In genomic region chrX:82816572-82816971, GRCh38 we compare ENCODE assay signal across 17 cellular contexts.
"Had no signal": no experiment of that assay in that cellular context is flagged by ENCODE, and none has a peak within 500 bp of the region (broad histone marks: within the 10 kb centered on the region; RNA-seq: fewer than 3 reads in every experiment).

No MANE protein-coding gene starts in this region.

- H3K9me3 ChIP-seq: upper lobe of left lung had no signal

- H3K27me3 Mint-ChIP-seq: memory B cell; stimulated activated naive CD8-positive, alpha-beta T cell treated with anti-CD3 and anti-CD28 coated beads, Interleukin-15, Interleukin-2, amounts not matched to agents 100 ng/mL and 50 ng/mL, for 24 hours had no signal

- H3K27me3 ChIP-seq: upper lobe of left lung had no signal

- H3K27ac Mint-ChIP-seq: activated CD8-positive, alpha-beta T cell treated with anti-CD3 and anti-CD28 coated beads, Interleukin-2, amount 10 ng/mL, durations not matched to agents 7 days and 5 days; activated T-helper 1 cell treated with anti-CD3 and anti-CD28 coated beads, Interleukin-12 subunit alpha, Interleukin-12 subunit beta, Interleukin-2, Interleukin-4 antibody, amounts not matched to agents 30 ng/mL and 10 ng/mL and 1 ng/mL, durations not matched to agents 14 hours and 24 hours and 36 hours; immature natural killer cell; memory B cell; nephron; stimulated activated naive CD8-positive, alpha-beta T cell treated with anti-CD3 and anti-CD28 coated beads, Interleukin-15, Interleukin-2, amounts not matched to agents 100 ng/mL and 50 ng/mL, for 24 hours; T-cell had no signal

- H3K36me3 Mint-ChIP-seq: immature natural killer cell, memory B cell, T-cell had no signal

- H3K9me3 Mint-ChIP-seq: memory B cell had no signal

- H3K4me1 ChIP-seq: upper lobe of left lung had no signal

- DNase-seq: activated CD8-positive, alpha-beta T cell treated with anti-CD3 and anti-CD28 coated beads, Interleukin-2, amount 10 ng/mL, durations not matched to agents 7 days and 5 days; activated naive CD4-positive, alpha-beta T cell; aorta; cortex of kidney; effector memory CD4-positive, alpha-beta T cell; erythroblast; immature natural killer cell; stimulated activated CD4-positive, alpha-beta T cell treated with anti-CD3 and anti-CD28 coated beads, Interleukin-15, amount 100 ng/mL, for 24 hours; stimulated activated CD4-positive, alpha-beta T cell treated with anti-CD3 and anti-CD28 coated beads, Interleukin-4, amount 100 ng/mL, for 24 hours; T-cell; upper lobe of left lung had no signal

- H3K36me3 ChIP-seq: upper lobe of left lung had no signal

- ATAC-seq: activated CD8-positive, alpha-beta T cell treated with anti-CD3 and anti-CD28 coated beads, Interleukin-2, amount 10 ng/mL, durations not matched to agents 7 days and 5 days; left lobe of liver; T-cell had no signal

- H3K4me3 ChIP-seq: upper lobe of left lung had no signal

- H3K4me3 Mint-ChIP-seq: activated CD8-positive, alpha-beta T cell treated with anti-CD3 and anti-CD28 coated beads, Interleukin-2, amount 10 ng/mL, durations not matched to agents 7 days and 5 days; activated T-helper 1 cell treated with anti-CD3 and anti-CD28 coated beads, Interleukin-12 subunit alpha, Interleukin-12 subunit beta, Interleukin-2, Interleukin-4 antibody, amounts not matched to agents 30 ng/mL and 10 ng/mL and 1 ng/mL, durations not matched to agents 14 hours and 24 hours and 36 hours; immature natural killer cell; memory B cell; nephron; stimulated activated naive CD8-positive, alpha-beta T cell treated with anti-CD3 and anti-CD28 coated beads, Interleukin-15, Interleukin-2, amounts not matched to agents 100 ng/mL and 50 ng/mL, for 24 hours; T-cell had no signal

- H3K27ac ChIP-seq: upper lobe of left lung, VCaP had no signal

- H3K4me1 Mint-ChIP-seq: memory B cell, nephron, T-cell had no signal
